8 cellular contexts compared by ENCODE assay signal in genomic region chr17:75808905-75809621, GRCh38. TPM values are rescaled to one million over a fixed set of nuclear protein-coding genes. Genes with fewer than 3 reads are reported as not detected.
DNase-seq lines count a peak whose midpoint lies in the region; ATAC-seq and TF ChIP-seq lines count a peak whose summit lies in the region.

No MANE protein-coding gene starts in this region.

- peaks cover 0 to 2% of the 10 kb centered on the region in 2 donors for H3K4me1 Mint-ChIP-seq in immature natural killer cell

- DNase-seq in GM03348 (ENCODE audit: low spot score) (peak; percentile 72), HK-2 (ENCODE audit: unreplicated experiment) (peak; percentile 66), dermis blood vessel endothelial cell (peak; percentile 84), immature natural killer cell (no peak), NOMO-1 treated with DMSO at 0.1 percent for 48 hours (lab: John Stamatoyannopoulos, UW; ENCODE audit: unreplicated experiment) (no peak), GDM1 (lab: John Stamatoyannopoulos, UW) (no peak)

- H3K4me3 ChIP-seq in parathyroid adenoma (ENCODE audit: low read depth, low read length): no peak overlapping the region

- H3K9me3 Mint-ChIP-seq in immature natural killer cell: peaks cover 0 to 1% (median 0%) of the 10 kb centered on the region in 6 donors

- H3K27ac Mint-ChIP-seq in immature natural killer cell: peak overlapping the region in 1 of 6 donors; percentile 40

- no peaks in the 10 kb centered on the region for H3K36me3 Mint-ChIP-seq in immature natural killer cell

- no peaks in the 10 kb centered on the region for H3K9me3 ChIP-seq in parathyroid adenoma (ENCODE audit: control insufficient read depth, low read length)

- no peak overlapping the region for H3K4me2 ChIP-seq in parathyroid adenoma (ENCODE audit: low read length)

- H2AFZ ChIP-seq in parathyroid adenoma: no peak overlapping the region

- no peaks in the 10 kb centered on the region for H3K27me3 ChIP-seq in parathyroid adenoma (ENCODE audit: control insufficient read depth, insufficient read depth, low read length)

- no peaks in the 10 kb centered on the region for H3K36me3 ChIP-seq in parathyroid adenoma (ENCODE audit: control insufficient read depth, insufficient read depth, low read length)

- no peak for TF ChIP-seq CTCF in parathyroid adenoma (IDR thresholded peaks at IDR 0.05)

- H3K4me1 ChIP-seq in parathyroid adenoma: no peaks in the 10 kb centered on the region

- H3K27me3 Mint-ChIP-seq in immature natural killer cell (ENCODE audit: low read depth in 3 of 3): peaks cover 0 to 1% (median 0%) of the 10 kb centered on the region in 3 donors

- no peak overlapping the region for H3K9ac ChIP-seq in parathyroid adenoma

- ATAC-seq in HG02870 (IDR thresholded peaks at IDR 0.05; ENCODE audit: unreplicated experiment): no peak

- peak overlapping the region; percentile 12 for H3K27ac ChIP-seq in parathyroid adenoma

- H3K4me3 Mint-ChIP-seq in immature natural killer cell: no peak overlapping the region

- peaks cover 44% of the 10 kb centered on the region for H3K79me2 ChIP-seq in parathyroid adenoma

RNA-seq across cellular contexts. Expression of gene UNK, which starts 24.5 kb away (rescaled TPM):
- total RNA-seq in dermis blood vessel endothelial cell: 10.9 and 12.4 TPM in 2 replicates
- 10 to 100 TPM; 26.0 to 48.4 (median 34.4) TPM for polyA plus RNA-seq in immature natural killer cell

RNA-seq across cellular contexts. Expression of gene UNC13D, which starts 35.1 kb away (rescaled TPM):
- 3.2 and 3.4 TPM in 2 replicates for total RNA-seq in dermis blood vessel endothelial cell
- 100 to 1,000 TPM in 1 of 3 donors, 10 to 100 TPM in 2; 53.1 to 124 (median 57.5) TPM for polyA plus RNA-seq in immature natural killer cell

RNA-seq across cellular contexts. Expression of gene GALK1, which starts 44.1 kb away (rescaled TPM):
- total RNA-seq in dermis blood vessel endothelial cell: 66.0 and 66.5 TPM in 2 replicates
- polyA plus RNA-seq in immature natural killer cell: 10 to 100 TPM; 25.1 to 86.7 (median 30.7) TPM

RNA-seq across cellular contexts. Expression of gene WBP2, which starts 46.1 kb away (rescaled TPM):
- total RNA-seq in dermis blood vessel endothelial cell: 19.2 and 54.3 TPM in 2 replicates
- 10 to 100 TPM; 51.2 to 85.8 (median 69.1) TPM for polyA plus RNA-seq in immature natural killer cell

Comparison
In these comparisons a context has a peak if more than half of its experiments do, and no peak if none do; other contexts are left out.
1. DNase-seq: peak in GM03348 (single experiment), HK-2 (single experiment) and dermis blood vessel endothelial cell (single experiment); none in immature natural killer cell (0 of 3), NOMO-1 treated with DMSO at 0.1 percent for 48 hours (single experiment) and GDM1 (single experiment).